1 cellular context compared by ENCODE assay signal in the genomic region with DNA sequence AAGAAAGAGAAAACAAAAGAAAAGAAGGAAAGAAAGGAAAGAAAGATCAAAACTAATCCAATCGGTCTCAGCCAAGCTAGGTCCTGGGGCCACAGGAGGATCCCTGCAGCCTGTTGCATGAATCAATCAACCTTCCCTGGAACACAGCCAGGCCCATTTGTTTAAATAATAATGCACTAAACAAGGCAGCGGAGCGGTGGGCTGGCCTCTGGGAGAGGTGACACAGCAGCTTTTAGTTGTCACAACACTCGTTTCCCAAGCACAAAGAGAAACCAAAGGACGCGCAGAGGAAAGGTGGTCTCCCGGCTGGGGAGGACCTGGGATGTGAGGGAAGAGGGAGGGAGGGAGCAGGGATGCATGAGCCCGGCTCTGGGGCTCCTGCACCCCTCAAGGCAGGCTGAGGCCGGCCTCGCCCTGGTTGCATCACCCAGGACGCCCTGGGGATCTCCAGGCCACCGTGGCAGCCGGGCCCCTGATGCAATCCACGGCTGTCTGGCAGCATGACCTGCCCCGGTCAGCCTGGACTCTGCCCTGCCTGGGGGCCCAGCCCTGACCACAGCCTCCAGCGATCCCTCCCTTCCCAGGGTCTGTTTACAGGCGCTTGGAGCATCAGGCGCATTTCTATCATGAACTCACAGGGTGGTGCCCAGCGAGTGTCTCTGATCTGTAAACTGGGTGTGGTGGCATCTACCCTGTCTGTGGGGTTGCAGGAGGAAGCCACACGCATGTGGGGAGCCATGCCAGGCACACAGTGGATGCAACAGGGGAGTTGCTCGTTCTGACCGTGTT.
TF ChIP-seq lines count a peak whose summit lies in the region.

No MANE protein-coding gene starts in this region.

TF ChIP-seq in K562, 482 proteins besides CTCF, POLR2A, EP300 and RAD21 (continued from another document and continues in another):
- TF ChIP-seq, protein P1, sequence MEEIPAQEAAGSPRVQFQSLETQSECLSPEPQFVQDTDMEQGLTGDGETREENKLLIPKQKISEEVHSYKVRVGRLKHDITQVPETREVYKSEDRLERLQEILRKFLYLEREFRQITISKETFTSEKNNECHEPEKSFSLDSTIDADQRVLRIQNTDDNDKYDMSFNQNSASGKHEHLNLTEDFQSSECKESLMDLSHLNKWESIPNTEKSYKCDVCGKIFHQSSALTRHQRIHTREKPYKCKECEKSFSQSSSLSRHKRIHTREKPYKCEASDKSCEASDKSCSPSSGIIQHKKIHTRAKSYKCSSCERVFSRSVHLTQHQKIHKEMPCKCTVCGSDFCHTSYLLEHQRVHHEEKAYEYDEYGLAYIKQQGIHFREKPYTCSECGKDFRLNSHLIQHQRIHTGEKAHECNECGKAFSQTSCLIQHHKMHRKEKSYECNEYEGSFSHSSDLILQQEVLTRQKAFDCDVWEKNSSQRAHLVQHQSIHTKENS (CRISPR knock-in tag; IDR thresholded peaks at IDR 0.05): no peak
- no peak for TF ChIP-seq CAMTA2 (CRISPR knock-in tag; conservative IDR thresholded peaks at IDR 0.05)
- TF ChIP-seq, protein P2, sequence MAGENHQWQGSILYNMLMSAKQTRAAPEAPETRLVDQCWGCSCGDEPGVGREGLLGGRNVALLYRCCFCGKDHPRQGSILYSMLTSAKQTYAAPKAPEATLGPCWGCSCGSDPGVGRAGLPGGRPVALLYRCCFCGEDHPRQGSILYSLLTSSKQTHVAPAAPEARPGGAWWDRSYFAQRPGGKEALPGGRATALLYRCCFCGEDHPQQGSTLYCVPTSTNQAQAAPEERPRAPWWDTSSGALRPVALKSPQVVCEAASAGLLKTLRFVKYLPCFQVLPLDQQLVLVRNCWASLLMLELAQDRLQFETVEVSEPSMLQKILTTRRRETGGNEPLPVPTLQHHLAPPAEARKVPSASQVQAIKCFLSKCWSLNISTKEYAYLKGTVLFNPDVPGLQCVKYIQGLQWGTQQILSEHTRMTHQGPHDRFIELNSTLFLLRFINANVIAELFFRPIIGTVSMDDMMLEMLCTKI (IDR thresholded peaks at IDR 0.05; ENCODE audit: partially characterized antibody): no peak
- TF ChIP-seq, protein P3, sequence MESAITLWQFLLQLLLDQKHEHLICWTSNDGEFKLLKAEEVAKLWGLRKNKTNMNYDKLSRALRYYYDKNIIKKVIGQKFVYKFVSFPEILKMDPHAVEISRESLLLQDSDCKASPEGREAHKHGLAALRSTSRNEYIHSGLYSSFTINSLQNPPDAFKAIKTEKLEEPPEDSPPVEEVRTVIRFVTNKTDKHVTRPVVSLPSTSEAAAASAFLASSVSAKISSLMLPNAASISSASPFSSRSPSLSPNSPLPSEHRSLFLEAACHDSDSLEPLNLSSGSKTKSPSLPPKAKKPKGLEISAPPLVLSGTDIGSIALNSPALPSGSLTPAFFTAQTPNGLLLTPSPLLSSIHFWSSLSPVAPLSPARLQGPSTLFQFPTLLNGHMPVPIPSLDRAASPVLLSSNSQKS (CRISPR knock-in tag; IDR thresholded peaks at IDR 0.05): no peak
- TF ChIP-seq C11orf30 (IDR thresholded peaks at IDR 0.05; ENCODE audit: low read depth): peak; percentile 96
- no peak for TF ChIP-seq ZC3H8 (IDR thresholded peaks at IDR 0.05)
- TF ChIP-seq OTX1 (CRISPR knock-in tag; IDR thresholded peaks at IDR 0.05): no peak
- no peak for TF ChIP-seq ZNF23 (CRISPR knock-in tag; IDR thresholded peaks at IDR 0.05)
- no peak for TF ChIP-seq ELF4 (CRISPR knock-in tag; IDR thresholded peaks at IDR 0.05)
- TF ChIP-seq, protein P4, sequence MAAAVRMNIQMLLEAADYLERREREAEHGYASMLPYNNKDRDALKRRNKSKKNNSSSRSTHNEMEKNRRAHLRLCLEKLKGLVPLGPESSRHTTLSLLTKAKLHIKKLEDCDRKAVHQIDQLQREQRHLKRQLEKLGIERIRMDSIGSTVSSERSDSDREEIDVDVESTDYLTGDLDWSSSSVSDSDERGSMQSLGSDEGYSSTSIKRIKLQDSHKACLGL (CRISPR knock-in tag; IDR thresholded peaks at IDR 0.05; ENCODE audit: borderline replicate concordance, poor library complexity, severe bottlenecking): no peak
- TF ChIP-seq, protein P5, sequence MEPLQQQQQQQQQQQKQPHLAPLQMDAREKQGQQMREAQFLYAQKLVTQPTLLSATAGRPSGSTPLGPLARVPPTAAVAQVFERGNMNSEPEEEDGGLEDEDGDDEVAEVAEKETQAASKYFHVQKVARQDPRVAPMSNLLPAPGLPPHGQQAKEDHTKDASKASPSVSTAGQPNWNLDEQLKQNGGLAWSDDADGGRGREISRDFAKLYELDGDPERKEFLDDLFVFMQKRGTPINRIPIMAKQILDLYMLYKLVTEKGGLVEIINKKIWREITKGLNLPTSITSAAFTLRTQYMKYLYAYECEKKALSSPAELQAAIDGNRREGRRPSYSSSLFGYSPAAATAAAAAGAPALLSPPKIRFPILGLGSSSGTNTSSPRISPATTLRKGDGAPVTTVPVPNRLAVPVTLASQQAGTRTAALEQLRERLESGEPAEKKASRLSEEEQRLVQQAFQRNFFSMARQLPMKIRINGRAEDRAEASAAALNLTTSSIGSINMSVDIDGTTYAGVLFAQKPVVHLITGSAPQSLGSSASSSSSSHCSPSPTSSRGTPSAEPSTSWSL (CRISPR knock-in tag; IDR thresholded peaks at IDR 0.05; ENCODE audit: borderline replicate concordance): no peak
- no peak for TF ChIP-seq NCOA6 (IDR thresholded peaks at IDR 0.05)
- TF ChIP-seq CHD4 (IDR thresholded peaks at IDR 0.05; ENCODE audit: insufficient read depth, insufficient replicate concordance, low read depth, low read length, poor library complexity, severe bottlenecking): no peak
- no peak for TF ChIP-seq HIVEP1 (CRISPR knock-in tag; IDR thresholded peaks at IDR 0.05)
- no peak; the same call in 1 of the 2 replicates for TF ChIP-seq RFX1 (IDR thresholded peaks at IDR 0.05)
- TF ChIP-seq, protein P6, sequence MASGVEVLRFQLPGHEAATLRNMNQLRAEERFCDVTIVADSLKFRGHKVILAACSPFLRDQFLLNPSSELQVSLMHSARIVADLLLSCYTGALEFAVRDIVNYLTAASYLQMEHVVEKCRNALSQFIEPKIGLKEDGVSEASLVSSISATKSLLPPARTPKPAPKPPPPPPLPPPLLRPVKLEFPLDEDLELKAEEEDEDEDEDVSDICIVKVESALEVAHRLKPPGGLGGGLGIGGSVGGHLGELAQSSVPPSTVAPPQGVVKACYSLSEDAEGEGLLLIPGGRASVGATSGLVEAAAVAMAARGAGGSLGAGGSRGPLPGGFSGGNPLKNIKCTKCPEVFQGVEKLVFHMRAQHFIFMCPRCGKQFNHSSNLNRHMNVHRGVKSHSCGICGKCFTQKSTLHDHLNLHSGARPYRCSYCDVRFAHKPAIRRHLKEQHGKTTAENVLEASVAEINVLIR (CRISPR knock-in tag; IDR thresholded peaks at IDR 0.05): no peak
- TF ChIP-seq, protein P7, sequence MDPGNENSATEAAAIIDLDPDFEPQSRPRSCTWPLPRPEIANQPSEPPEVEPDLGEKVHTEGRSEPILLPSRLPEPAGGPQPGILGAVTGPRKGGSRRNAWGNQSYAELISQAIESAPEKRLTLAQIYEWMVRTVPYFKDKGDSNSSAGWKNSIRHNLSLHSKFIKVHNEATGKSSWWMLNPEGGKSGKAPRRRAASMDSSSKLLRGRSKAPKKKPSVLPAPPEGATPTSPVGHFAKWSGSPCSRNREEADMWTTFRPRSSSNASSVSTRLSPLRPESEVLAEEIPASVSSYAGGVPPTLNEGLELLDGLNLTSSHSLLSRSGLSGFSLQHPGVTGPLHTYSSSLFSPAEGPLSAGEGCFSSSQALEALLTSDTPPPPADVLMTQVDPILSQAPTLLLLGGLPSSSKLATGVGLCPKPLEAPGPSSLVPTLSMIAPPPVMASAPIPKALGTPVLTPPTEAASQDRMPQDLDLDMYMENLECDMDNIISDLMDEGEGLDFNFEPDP (CRISPR knock-in tag; IDR thresholded peaks at IDR 0.05): no peak
- no peak for TF ChIP-seq HDAC6 (IDR thresholded peaks at IDR 0.05; ENCODE audit: low read depth, low read length)
- TF ChIP-seq HDAC2 (IDR thresholded peaks at IDR 0.05): peak; percentile 73; the same call in 1 of the 2 replicates
- TF ChIP-seq, protein P8, sequence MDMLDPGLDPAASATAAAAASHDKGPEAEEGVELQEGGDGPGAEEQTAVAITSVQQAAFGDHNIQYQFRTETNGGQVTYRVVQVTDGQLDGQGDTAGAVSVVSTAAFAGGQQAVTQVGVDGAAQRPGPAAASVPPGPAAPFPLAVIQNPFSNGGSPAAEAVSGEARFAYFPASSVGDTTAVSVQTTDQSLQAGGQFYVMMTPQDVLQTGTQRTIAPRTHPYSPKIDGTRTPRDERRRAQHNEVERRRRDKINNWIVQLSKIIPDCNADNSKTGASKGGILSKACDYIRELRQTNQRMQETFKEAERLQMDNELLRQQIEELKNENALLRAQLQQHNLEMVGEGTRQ (CRISPR knock-in tag; IDR thresholded peaks at IDR 0.05): no peak
- peak; percentile 75 for TF ChIP-seq CXXC5 (CRISPR knock-in tag; IDR thresholded peaks at IDR 0.05)
- TF ChIP-seq ZNF146 (CRISPR knock-in tag; IDR thresholded peaks at IDR 0.05; ENCODE audit: unreplicated experiment): no peak
- TF ChIP-seq ZNF124 (CRISPR knock-in tag; IDR thresholded peaks at IDR 0.05): no peak
- TF ChIP-seq, protein P9, sequence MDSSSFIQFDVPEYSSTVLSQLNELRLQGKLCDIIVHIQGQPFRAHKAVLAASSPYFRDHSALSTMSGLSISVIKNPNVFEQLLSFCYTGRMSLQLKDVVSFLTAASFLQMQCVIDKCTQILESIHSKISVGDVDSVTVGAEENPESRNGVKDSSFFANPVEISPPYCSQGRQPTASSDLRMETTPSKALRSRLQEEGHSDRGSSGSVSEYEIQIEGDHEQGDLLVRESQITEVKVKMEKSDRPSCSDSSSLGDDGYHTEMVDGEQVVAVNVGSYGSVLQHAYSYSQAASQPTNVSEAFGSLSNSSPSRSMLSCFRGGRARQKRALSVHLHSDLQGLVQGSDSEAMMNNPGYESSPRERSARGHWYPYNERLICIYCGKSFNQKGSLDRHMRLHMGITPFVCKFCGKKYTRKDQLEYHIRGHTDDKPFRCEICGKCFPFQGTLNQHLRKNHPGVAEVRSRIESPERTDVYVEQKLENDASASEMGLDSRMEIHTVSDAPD (CRISPR knock-in tag; IDR thresholded peaks at IDR 0.05): no peak
- TF ChIP-seq, protein P10, sequence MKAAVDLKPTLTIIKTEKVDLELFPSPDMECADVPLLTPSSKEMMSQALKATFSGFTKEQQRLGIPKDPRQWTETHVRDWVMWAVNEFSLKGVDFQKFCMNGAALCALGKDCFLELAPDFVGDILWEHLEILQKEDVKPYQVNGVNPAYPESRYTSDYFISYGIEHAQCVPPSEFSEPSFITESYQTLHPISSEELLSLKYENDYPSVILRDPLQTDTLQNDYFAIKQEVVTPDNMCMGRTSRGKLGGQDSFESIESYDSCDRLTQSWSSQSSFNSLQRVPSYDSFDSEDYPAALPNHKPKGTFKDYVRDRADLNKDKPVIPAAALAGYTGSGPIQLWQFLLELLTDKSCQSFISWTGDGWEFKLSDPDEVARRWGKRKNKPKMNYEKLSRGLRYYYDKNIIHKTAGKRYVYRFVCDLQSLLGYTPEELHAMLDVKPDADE (conservative IDR thresholded peaks at IDR 0.05; ENCODE audit: control insufficient read depth, low read depth, low read length): no peak
- TF ChIP-seq SMARCA5 (IDR thresholded peaks at IDR 0.05): no peak
- TF ChIP-seq, protein P11, sequence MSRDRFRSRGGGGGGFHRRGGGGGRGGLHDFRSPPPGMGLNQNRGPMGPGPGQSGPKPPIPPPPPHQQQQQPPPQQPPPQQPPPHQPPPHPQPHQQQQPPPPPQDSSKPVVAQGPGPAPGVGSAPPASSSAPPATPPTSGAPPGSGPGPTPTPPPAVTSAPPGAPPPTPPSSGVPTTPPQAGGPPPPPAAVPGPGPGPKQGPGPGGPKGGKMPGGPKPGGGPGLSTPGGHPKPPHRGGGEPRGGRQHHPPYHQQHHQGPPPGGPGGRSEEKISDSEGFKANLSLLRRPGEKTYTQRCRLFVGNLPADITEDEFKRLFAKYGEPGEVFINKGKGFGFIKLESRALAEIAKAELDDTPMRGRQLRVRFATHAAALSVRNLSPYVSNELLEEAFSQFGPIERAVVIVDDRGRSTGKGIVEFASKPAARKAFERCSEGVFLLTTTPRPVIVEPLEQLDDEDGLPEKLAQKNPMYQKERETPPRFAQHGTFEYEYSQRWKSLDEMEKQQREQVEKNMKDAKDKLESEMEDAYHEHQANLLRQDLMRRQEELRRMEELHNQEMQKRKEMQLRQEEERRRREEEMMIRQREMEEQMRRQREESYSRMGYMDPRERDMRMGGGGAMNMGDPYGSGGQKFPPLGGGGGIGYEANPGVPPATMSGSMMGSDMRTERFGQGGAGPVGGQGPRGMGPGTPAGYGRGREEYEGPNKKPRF (IDR thresholded peaks at IDR 0.05; ENCODE audit: low read depth, low read length): no peak
- peak; percentile 6 for TF ChIP-seq HDAC3 (IDR thresholded peaks at IDR 0.05; ENCODE audit: borderline replicate concordance, partially characterized antibody)
- no peak for TF ChIP-seq MBD2 (IDR thresholded peaks at IDR 0.05; ENCODE audit: borderline replicate concordance, low read depth)
- TF ChIP-seq, protein P12, sequence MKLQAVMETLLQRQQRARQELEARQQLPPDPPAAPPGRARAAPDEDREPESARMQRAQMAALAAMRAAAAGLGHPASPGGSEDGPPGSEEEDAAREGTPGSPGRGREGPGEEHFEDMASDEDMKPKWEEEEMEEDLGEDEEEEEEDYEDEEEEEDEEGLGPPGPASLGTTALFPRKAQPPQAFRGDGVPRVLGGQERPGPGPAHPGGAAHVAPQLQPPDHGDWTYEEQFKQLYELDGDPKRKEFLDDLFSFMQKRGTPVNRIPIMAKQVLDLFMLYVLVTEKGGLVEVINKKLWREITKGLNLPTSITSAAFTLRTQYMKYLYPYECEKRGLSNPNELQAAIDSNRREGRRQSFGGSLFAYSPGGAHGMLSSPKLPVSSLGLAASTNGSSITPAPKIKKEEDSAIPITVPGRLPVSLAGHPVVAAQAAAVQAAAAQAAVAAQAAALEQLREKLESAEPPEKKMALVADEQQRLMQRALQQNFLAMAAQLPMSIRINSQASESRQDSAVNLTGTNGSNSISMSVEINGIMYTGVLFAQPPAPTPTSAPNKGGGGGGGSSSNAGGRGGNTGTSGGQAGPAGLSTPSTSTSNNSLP (IDR thresholded peaks at IDR 0.05; ENCODE audit: borderline replicate concordance, low read depth, low read length): no peak; the same call in 1 of the 2 replicates
- TF ChIP-seq, protein P13, sequence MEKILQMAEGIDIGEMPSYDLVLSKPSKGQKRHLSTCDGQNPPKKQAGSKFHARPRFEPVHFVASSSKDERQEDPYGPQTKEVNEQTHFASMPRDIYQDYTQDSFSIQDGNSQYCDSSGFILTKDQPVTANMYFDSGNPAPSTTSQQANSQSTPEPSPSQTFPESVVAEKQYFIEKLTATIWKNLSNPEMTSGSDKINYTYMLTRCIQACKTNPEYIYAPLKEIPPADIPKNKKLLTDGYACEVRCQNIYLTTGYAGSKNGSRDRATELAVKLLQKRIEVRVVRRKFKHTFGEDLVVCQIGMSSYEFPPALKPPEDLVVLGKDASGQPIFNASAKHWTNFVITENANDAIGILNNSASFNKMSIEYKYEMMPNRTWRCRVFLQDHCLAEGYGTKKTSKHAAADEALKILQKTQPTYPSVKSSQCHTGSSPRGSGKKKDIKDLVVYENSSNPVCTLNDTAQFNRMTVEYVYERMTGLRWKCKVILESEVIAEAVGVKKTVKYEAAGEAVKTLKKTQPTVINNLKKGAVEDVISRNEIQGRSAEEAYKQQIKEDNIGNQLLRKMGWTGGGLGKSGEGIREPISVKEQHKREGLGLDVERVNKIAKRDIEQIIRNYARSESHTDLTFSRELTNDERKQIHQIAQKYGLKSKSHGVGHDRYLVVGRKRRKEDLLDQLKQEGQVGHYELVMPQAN (IDR thresholded peaks at IDR 0.05; ENCODE audit: borderline replicate concordance): peak; percentile 34; the same call in 1 of the 2 replicates
